In genomic region chr10:31001740-31002139, GRCh38 we compare ENCODE assay signal across 20 cellular contexts. TPM values are rescaled to one million over a fixed set of nuclear protein-coding genes. Genes with fewer than 3 reads are reported as not detected.
DNase-seq lines count a peak whose midpoint lies in the region; ATAC-seq and TF ChIP-seq lines count a peak whose summit lies in the region.
"Had no signal": no experiment of that assay in that cellular context is flagged by ENCODE, and none has a peak within 500 bp of the region (broad histone marks: within the 10 kb centered on the region; RNA-seq: fewer than 3 reads in every experiment).

No MANE protein-coding gene starts in this region.

- H3K27me3 Mint-ChIP-seq in Calu3 (ENCODE audit: unreplicated experiment): no peaks in the 10 kb centered on the region
- H3K27me3 Mint-ChIP-seq: B cell; CD4-positive, alpha-beta memory T cell had no signal

- H2AK5ac ChIP-seq in IMR-90 (ENCODE audit: low read depth, low read length): peak overlapping the region; percentile 23

- peak overlapping the region; percentile 11 for H2BK5ac ChIP-seq in IMR-90 (ENCODE audit: low read depth, low read length, poor library complexity, severe bottlenecking)

- POLR2A ChIA-PET in IMR-90 (lab: Charles Lee; ENCODE audit: unreplicated experiment): no interaction called here

- H2BK120ac ChIP-seq in IMR-90 (ENCODE audit: low read depth, low read length): peak overlapping the region; percentile 62; the same call in 1 of the 2 replicates

- in situ Hi-C loops in IMR-90 (cut with MboI; ENCODE audit: low sequenced_read_pairs) (no loop called here), KBM-7 (cut with MboI; ENCODE audit: low pct_unique_long_range_greater_than_20kb, low sequenced_read_pairs) (no loop called here)

- H3K9me3 Mint-ChIP-seq in Calu3 (ENCODE audit: low read depth, unreplicated experiment): no peaks in the 10 kb centered on the region
- H3K9me3 Mint-ChIP-seq: CD4-positive, alpha-beta memory T cell had no signal

- no peak overlapping the region for H3K27ac ChIP-seq in IMR-90 (ENCODE audit: insufficient read depth, low read length)
- H3K27ac ChIP-seq: KMS-11 had no signal

- H4K91ac ChIP-seq in IMR-90 (ENCODE audit: insufficient read depth, low read depth, low read length): peak overlapping the region; percentile 41; the same call in 1 of the 2 replicates

- H3K4me1 Mint-ChIP-seq in Calu3 (ENCODE audit: low read depth, unreplicated experiment): peaks cover 74% of the 10 kb centered on the region

- no peak overlapping the region for H3K4me3 ChIP-seq in IMR-90 (ENCODE audit: insufficient read depth, low read depth, low read length)

- H3K27ac Mint-ChIP-seq in Calu3 (ENCODE audit: unreplicated experiment): peak overlapping the region; percentile 72
- H3K27ac Mint-ChIP-seq: B cell; CD4-positive, alpha-beta memory T cell had no signal

- no peak for TF ChIP-seq CTCF in Calu3 (IDR thresholded peaks at IDR 0.05; ENCODE audit: unreplicated experiment)
- no peak for TF ChIP-seq CTCF in IMR-90 (conservative IDR thresholded peaks at IDR 0.05; ENCODE audit: low read depth, low read length)

- no peaks in the 10 kb centered on the region for H3K27me3 ChIP-seq in IMR-90 (ENCODE audit: control insufficient read depth, insufficient read depth, low read length)

- CTCF ChIA-PET in Calu3 (lab: Charles Lee): no interaction called here
- CTCF ChIA-PET in IMR-90 (lab: Yijun Ruan, JAX): no interaction called here

- H3K36me3 ChIP-seq in IMR-90 (ENCODE audit: control insufficient read depth, insufficient read depth, low read length): no peaks in the 10 kb centered on the region

- 100% methylated on average over 2 of the region's 2 CpGs; no CpG with 5 or more reads in 1 of the 2 experiments for WGBS in IMR-90 (ENCODE audit: extremely low coverage in 2 of 2, insufficient read length in 1 of 2), 2 experiments

- TF ChIP-seq RAD21 in IMR-90 (IDR thresholded peaks at IDR 0.05; ENCODE audit: low read length): no peak

- DNase-seq in Calu3 (no peak), IMR-90 (no peak), astrocyte of the hippocampus (ENCODE audit: low read depth, low spot score) (peak; percentile 10), renal cortical epithelial cell (ENCODE audit: low read depth) (peak; percentile 40), AG20443 (ENCODE audit: low spot score) (no peak), KBM-7 (no peak)
- DNase-seq: CD4-positive, alpha-beta memory T cell; DMS79; GOT3; MM.1S; NCI-H1092 treated with DMSO at 0.1 percent for 48 hours; NCI-H2081 treated with DMSO at 0.1 percent for 48 hours; NCI-H510A treated with DMSO at 0.1 percent for 48 hours; NCI-H82; SHP77 had no signal

- BruUV-seq in Calu3 (replicated peaks; lab: Mats Ljungman, UMichigan): no TSS peak
- no TSS peak for BruUV-seq in IMR-90 (replicated peaks; lab: Mats Ljungman, UMichigan)

- H2BK15ac ChIP-seq in IMR-90 (ENCODE audit: low read depth, low read length): peak overlapping the region; percentile 85; the same call in 1 of the 3 replicates

- no peak for TF ChIP-seq POLR2A in IMR-90 (IDR thresholded peaks at IDR 0.05; ENCODE audit: low read depth, low read length)

- H3K9me1 ChIP-seq in IMR-90 (ENCODE audit: insufficient read depth, low read length): peaks cover 9% of the 10 kb centered on the region; the same call in 1 of the 2 replicates

- H3K4me3 Mint-ChIP-seq in Calu3 (ENCODE audit: low read depth, unreplicated experiment): peak overlapping the region; percentile 21
- H3K4me3 Mint-ChIP-seq: B cell; CD4-positive, alpha-beta memory T cell had no signal

- ATAC-seq in IMR-90 (ENCODE audit: low read depth) (no peak), GM19463 (IDR thresholded peaks at IDR 0.05; ENCODE audit: unreplicated experiment) (no peak)
- ATAC-seq: Panc1, SK-N-SH treated with all-trans-retinoic acid at 6 μM for 48 hours had no signal

- H3K4me1 ChIP-seq in IMR-90 (ENCODE audit: control insufficient read depth, insufficient read depth, low read length): peaks cover 13% of the 10 kb centered on the region

- H3K18ac ChIP-seq in IMR-90 (ENCODE audit: low read depth, low read length): no peak overlapping the region

- dilution Hi-C loops in IMR-90 (cut with HindIII; ENCODE audit: low sequenced_read_pairs, unreplicated experiment): no loop called here

- H4K8ac ChIP-seq in IMR-90 (ENCODE audit: low read depth in 2 of 2, low read length in 2 of 2): no peak overlapping the region

- no peak overlapping the region for H2AK9ac ChIP-seq in IMR-90 (replicated peaks; ENCODE audit: low read depth, low read length, poor library complexity)

- H3K9me3 ChIP-seq in IMR-90 (ENCODE audit: control insufficient read depth, insufficient read depth, low read length): no peaks in the 10 kb centered on the region

- peak overlapping the region; percentile 32; the same call in 1 of the 2 replicates for H2BK20ac ChIP-seq in IMR-90 (ENCODE audit: low read depth, low read length)

- intact Hi-C loops in Calu3 (cut with micrococcal nuclease; ENCODE audit: unreplicated experiment): loop anchor here (5.0 kb wide), 1 partner anchor 34 kb away; no protein-coding TSS in a partner anchor
- intact Hi-C loops in IMR-90 (cut with micrococcal nuclease): no loop called here

- no peak overlapping the region for H3K56ac ChIP-seq in IMR-90 (ENCODE audit: extremely low read depth, insufficient read depth, low read length)

- peak overlapping the region; percentile 58; the same call in 1 of the 2 replicates for H3K14ac ChIP-seq in IMR-90 (replicated peaks; ENCODE audit: low read depth, low read length)

- H2AFZ ChIP-seq in IMR-90 (replicated peaks; ENCODE audit: low read length, poor library complexity): no peak overlapping the region

- H3K4me2 ChIP-seq in IMR-90 (ENCODE audit: low read depth, low read length): no peak overlapping the region
- H3K4me2 ChIP-seq: KMS-11 had no signal

- H4K20me1 ChIP-seq in IMR-90 (ENCODE audit: insufficient read depth, low read length): no peaks in the 10 kb centered on the region

- H3K79me1 ChIP-seq in IMR-90 (ENCODE audit: low read depth in 1 of 2, low read length in 2 of 2): peaks cover 16 to 55% of the 10 kb centered on the region in 2 experiments

- no peak overlapping the region for H3K9ac ChIP-seq in IMR-90 (ENCODE audit: low read depth, low read length)
- H3K9ac ChIP-seq: KMS-11 had no signal

- H4K5ac ChIP-seq in IMR-90 (ENCODE audit: low read depth, low read length): no peak overlapping the region

- peaks cover 5% of the 10 kb centered on the region for H3K36me3 Mint-ChIP-seq in Calu3 (ENCODE audit: insufficient read depth, unreplicated experiment)
- H3K36me3 Mint-ChIP-seq: CD4-positive, alpha-beta memory T cell had no signal

- peak overlapping the region; percentile 62 for H3K4ac ChIP-seq in IMR-90 (ENCODE audit: low read depth, low read length)

- 0 out of 2 replicates have a peak overlapping the region, but pooled peaks have one; percentile 28 for H3K23ac ChIP-seq in IMR-90 (ENCODE audit: low read depth, low read length)

TF ChIP-seq in IMR-90, 13 proteins besides CTCF, POLR2A, EP300 and RAD21:
- TF ChIP-seq CEBPB (IDR thresholded peaks at IDR 0.05; ENCODE audit: low read depth, low read length): no peak
- TF ChIP-seq RCOR1 (IDR thresholded peaks at IDR 0.05; ENCODE audit: insufficient replicate concordance, low read length): no peak
- TF ChIP-seq BHLHE40 (IDR thresholded peaks at IDR 0.05; ENCODE audit: low read depth, low read length): no peak
- TF ChIP-seq MAFK (IDR thresholded peaks at IDR 0.05; ENCODE audit: low read depth, low read length): no peak

RNA-seq across cellular contexts. Expression of gene ZNF438, which starts 29.9 kb away (rescaled TPM):
- total RNA-seq in Calu3 (2022): 4.0 and 4.3 TPM in 2 replicates
- 2.8 and 2.9 TPM in 2 replicates for total RNA-seq in IMR-90 (2012; rRNA removed)
- 1.8 TPM in 2 replicates for polyA plus RNA-seq in IMR-90 (2012; rRNA removed)
- 0.75 and 0.88 TPM in 2 replicates for polyA plus RNA-seq in IMR-90 (2012; cell fraction: cytosol; rRNA removed)
- 1.1 and 4.6 TPM in 2 replicates for polyA plus RNA-seq in IMR-90 (2012; cell fraction: nucleus; rRNA removed; ENCODE audit: low replicate concordance)
- 2.1 and 3.9 TPM in 2 replicates for total RNA-seq in renal cortical epithelial cell

Comparison
In these comparisons a context has a peak if more than half of its experiments do, and no peak if none do; other contexts are left out.
1. DNase-seq: peak in astrocyte of the hippocampus (single experiment) and renal cortical epithelial cell (single experiment); none in Calu3 (single experiment), IMR-90 (single experiment), AG20443 (single experiment) and KBM-7 (single experiment).